9 cellular contexts compared by ENCODE assay signal in genomic region chr4:7876096-7876993, GRCh38.
DNase-seq lines count a peak whose midpoint lies in the region; ATAC-seq and TF ChIP-seq lines count a peak whose summit lies in the region.
"Had no signal": no experiment of that assay in that cellular context is flagged by ENCODE, and none has a peak within 500 bp of the region (broad histone marks: within the 10 kb centered on the region; RNA-seq: fewer than 3 reads in every experiment).

No MANE protein-coding gene starts in this region.

- H3K27ac ChIP-seq in HEK293 (ENCODE audit: extremely low read depth, low read depth, low read length), result no peak overlapping the region
- H3K27ac ChIP-seq in sigmoid colon, result peak overlapping the region; percentile 54 to 89 (median 80)
- H3K27ac ChIP-seq: lower lobe of right lung had no signal

- H3K4me1 ChIP-seq in HEK293 (ENCODE audit: control insufficient read depth, insufficient read depth, low read length), result no peaks in the 10 kb centered on the region
- peaks cover 0 to 88% (median 77%) of the 10 kb centered on the region in 4 donors for H3K4me1 ChIP-seq in sigmoid colon

- peaks cover 44% of the 10 kb centered on the region for H3K4me1 Mint-ChIP-seq in activated CD4-positive, alpha-beta T cell treated with anti-CD3 and anti-CD28 coated beads, Interleukin-2, amount 10 ng/mL, durations not matched to agents 24 days and 14 days

- H3K9me3 Mint-ChIP-seq in activated CD4-positive, alpha-beta T cell treated with anti-CD3 and anti-CD28 coated beads, Interleukin-2, amount 10 ng/mL, durations not matched to agents 24 days and 14 days, result no peaks in the 10 kb centered on the region

- H3K36me3 Mint-ChIP-seq in activated CD4-positive, alpha-beta T cell treated with anti-CD3 and anti-CD28 coated beads, Interleukin-2, amount 10 ng/mL, durations not matched to agents 24 days and 14 days (ENCODE audit: low read depth), result peaks cover 2% of the 10 kb centered on the region

- H3K36me3 ChIP-seq in HEK293 (ENCODE audit: control insufficient read depth in 2 of 2, insufficient read depth in 1 of 2, low read length in 2 of 2), result peaks cover 0 to 2% of the 10 kb centered on the region in 2 experiments; a peak in 1 of 3 replicates
- no peaks in the 10 kb centered on the region for H3K36me3 ChIP-seq in sigmoid colon

- no peaks in the 10 kb centered on the region for H3K27me3 ChIP-seq in sigmoid colon

- intact Hi-C loops in activated CD4-positive, alpha-beta T cell treated with anti-CD3 and anti-CD28 coated beads, Interleukin-2, amount 10 ng/mL, durations not matched to agents 24 days and 14 days (cut with micrococcal nuclease), result loop anchor here (1.0 kb wide), 1 partner anchor 72 kb away; no protein-coding TSS in a partner anchor
- intact Hi-C loops in sigmoid colon (cut with DNase I), result loop anchor here (2.0 kb wide), 1 partner anchor 72 kb away; no protein-coding TSS in a partner anchor

- H3K27ac Mint-ChIP-seq in activated CD4-positive, alpha-beta T cell treated with anti-CD3 and anti-CD28 coated beads, Interleukin-2, amount 10 ng/mL, durations not matched to agents 24 days and 14 days, result peak overlapping the region; percentile 56

- WGBS in sigmoid colon, 2 donors, result 56 to 78% methylated on average over 17 of the region's 17 CpGs

- DNase-seq in activated CD4-positive, alpha-beta T cell treated with anti-CD3 and anti-CD28 coated beads, Interleukin-2, amount 10 ng/mL, durations not matched to agents 24 days and 14 days, result peak; percentile 75
- DNase-seq in fibroblast of gingiva (ENCODE audit: low read depth) (peak; percentile 25), sigmoid colon (peak; percentile 72), GM20000 (ENCODE audit: low spot score) (no peak)
- DNase-seq in effector CD8-positive, alpha-beta T cell (lab: John Stamatoyannopoulos, UW), result no peak
- DNase-seq: lower lobe of right lung had no signal

- H3K9me3 ChIP-seq in HEK293 (ENCODE audit: control insufficient read depth, insufficient read depth, low read depth, low read length), result no peaks in the 10 kb centered on the region
- H3K9me3 ChIP-seq in sigmoid colon, result no peaks in the 10 kb centered on the region
- H3K9me3 ChIP-seq: lower lobe of right lung had no signal

- TF ChIP-seq CTCF in HEK293 (tag by site-specific recombination; IDR thresholded peaks at IDR 0.05) (0 out of 2 replicates have a peak, but pooled peaks have one; percentile 13), sigmoid colon (IDR thresholded peaks at IDR 0.05) (peak in 1 of 4 experiments; percentile 20), GM20000 (IDR thresholded peaks at IDR 0.05; ENCODE audit: extremely low read depth, missing control alignments) (no peak)

- CTCF ChIA-PET in HEK293 (lab: Yijun Ruan, JAX), result interaction anchor here (1.0 to 1.5 kb wide), 3 partner anchors 31 to 113 kb away, joined by 3 to 5 read pairs (median 3); no protein-coding TSS in a partner anchor

- TF ChIP-seq EP300 in sigmoid colon (IDR thresholded peaks at IDR 0.05), result no peak

- POLR2A ChIA-PET in HEK293 (lab: Yijun Ruan, JAX), result no interaction called here

- ATAC-seq in GM21528 (IDR thresholded peaks at IDR 0.05; ENCODE audit: low FRiP score, unreplicated experiment) (no peak), GM18868 (IDR thresholded peaks at IDR 0.05; ENCODE audit: unreplicated experiment) (no peak)

- H3K4me3 Mint-ChIP-seq in activated CD4-positive, alpha-beta T cell treated with anti-CD3 and anti-CD28 coated beads, Interleukin-2, amount 10 ng/mL, durations not matched to agents 24 days and 14 days, result peak overlapping the region; percentile 61

- H3K4me3 ChIP-seq in HEK293 (ENCODE audit: low read depth, low read length), result no peak overlapping the region
- H3K4me3 ChIP-seq in sigmoid colon, result peak overlapping the region in 3 of 4 donors; percentile 3 to 28 (median 18)
- H3K4me3 ChIP-seq: lower lobe of right lung had no signal

- no peaks in the 10 kb centered on the region for H3K27me3 Mint-ChIP-seq in activated CD4-positive, alpha-beta T cell treated with anti-CD3 and anti-CD28 coated beads, Interleukin-2, amount 10 ng/mL, durations not matched to agents 24 days and 14 days

- no peak for TF ChIP-seq POLR2A in sigmoid colon (IDR thresholded peaks at IDR 0.05)

TF ChIP-seq in HEK293, 187 proteins besides CTCF, POLR2A, EP300 and RAD21:
- TF ChIP-seq, protein P1, sequence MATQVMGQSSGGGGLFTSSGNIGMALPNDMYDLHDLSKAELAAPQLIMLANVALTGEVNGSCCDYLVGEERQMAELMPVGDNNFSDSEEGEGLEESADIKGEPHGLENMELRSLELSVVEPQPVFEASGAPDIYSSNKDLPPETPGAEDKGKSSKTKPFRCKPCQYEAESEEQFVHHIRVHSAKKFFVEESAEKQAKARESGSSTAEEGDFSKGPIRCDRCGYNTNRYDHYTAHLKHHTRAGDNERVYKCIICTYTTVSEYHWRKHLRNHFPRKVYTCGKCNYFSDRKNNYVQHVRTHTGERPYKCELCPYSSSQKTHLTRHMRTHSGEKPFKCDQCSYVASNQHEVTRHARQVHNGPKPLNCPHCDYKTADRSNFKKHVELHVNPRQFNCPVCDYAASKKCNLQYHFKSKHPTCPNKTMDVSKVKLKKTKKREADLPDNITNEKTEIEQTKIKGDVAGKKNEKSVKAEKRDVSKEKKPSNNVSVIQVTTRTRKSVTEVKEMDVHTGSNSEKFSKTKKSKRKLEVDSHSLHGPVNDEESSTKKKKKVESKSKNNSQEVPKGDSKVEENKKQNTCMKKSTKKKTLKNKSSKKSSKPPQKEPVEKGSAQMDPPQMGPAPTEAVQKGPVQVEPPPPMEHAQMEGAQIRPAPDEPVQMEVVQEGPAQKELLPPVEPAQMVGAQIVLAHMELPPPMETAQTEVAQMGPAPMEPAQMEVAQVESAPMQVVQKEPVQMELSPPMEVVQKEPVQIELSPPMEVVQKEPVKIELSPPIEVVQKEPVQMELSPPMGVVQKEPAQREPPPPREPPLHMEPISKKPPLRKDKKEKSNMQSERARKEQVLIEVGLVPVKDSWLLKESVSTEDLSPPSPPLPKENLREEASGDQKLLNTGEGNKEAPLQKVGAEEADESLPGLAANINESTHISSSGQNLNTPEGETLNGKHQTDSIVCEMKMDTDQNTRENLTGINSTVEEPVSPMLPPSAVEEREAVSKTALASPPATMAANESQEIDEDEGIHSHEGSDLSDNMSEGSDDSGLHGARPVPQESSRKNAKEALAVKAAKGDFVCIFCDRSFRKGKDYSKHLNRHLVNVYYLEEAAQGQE (tag by site-specific recombination; IDR thresholded peaks at IDR 0.05), result 0 out of 2 replicates have a peak, but pooled peaks have one; percentile 23
- TF ChIP-seq ZNF324 (tag by site-specific recombination; IDR thresholded peaks at IDR 0.05) (no peak), KLF9 (tag by site-specific recombination; IDR thresholded peaks at IDR 0.05; ENCODE audit: low read depth) (no peak)

Comparison
In these comparisons a context has a peak if more than half of its experiments do, and no peak if none do; other contexts are left out.
1. DNase-seq: peak in activated CD4-positive, alpha-beta T cell treated with anti-CD3 and anti-CD28 coated beads, Interleukin-2, amount 10 ng/mL, durations not matched to agents 24 days and 14 days (single experiment), fibroblast of gingiva (single experiment) and sigmoid colon (single experiment); none in GM20000 (single experiment) and effector CD8-positive, alpha-beta T cell (single experiment).